In genomic region chr1:224707849-224708725, GRCh38 we compare ENCODE assay signal across 12 cellular contexts.
DNase-seq lines count a peak whose midpoint lies in the region; ATAC-seq and TF ChIP-seq lines count a peak whose summit lies in the region.
"Had no signal": no experiment of that assay in that cellular context is flagged by ENCODE, and none has a peak within 500 bp of the region (broad histone marks: within the 10 kb centered on the region; RNA-seq: fewer than 3 reads in every experiment).

No MANE protein-coding gene starts in this region.

- H3K9me3 ChIP-seq in KOPT-K1 (ENCODE audit: insufficient read depth, low read length, poor library complexity, severe bottlenecking), result no peaks in the 10 kb centered on the region
- H3K9me3 ChIP-seq: stomach had no signal

- H3K36me3 ChIP-seq in KOPT-K1 (ENCODE audit: insufficient read depth, low read length), result no peaks in the 10 kb centered on the region
- H3K36me3 ChIP-seq: stomach had no signal

- TF ChIP-seq CTCF in cardiac fibroblast (IDR thresholded peaks at IDR 0.05; ENCODE audit: low read depth, low read length), result no peak

- DNase-seq in ELR (ENCODE audit: low read depth) (peak; percentile 84), cardiac fibroblast (ENCODE audit: low read depth in 2 of 2) (peak; percentile 90 to 93), non-pigmented ciliary epithelial cell (ENCODE audit: low read depth) (peak; percentile 53), 8988T (no peak), SIG-M5 (lab: John Stamatoyannopoulos, UW) (no peak)
- no peak for DNase-seq in activated CD4-positive, CD25-positive, alpha-beta regulatory T cell (lab: John Stamatoyannopoulos, UW)
- DNase-seq: activated naive CD4-positive, alpha-beta T cell; stimulated activated CD4-positive, alpha-beta T cell treated with anti-CD3 and anti-CD28 coated beads, Interleukin-15, amount 100 ng/mL, for 24 hours; stomach had no signal

- H3K27ac ChIP-seq in KOPT-K1 (ENCODE audit: low read depth, low read length, poor library complexity, severe bottlenecking), result peak overlapping the region; percentile 23
- H3K27ac ChIP-seq: epithelial cell of prostate, stomach had no signal

- ATAC-seq in HG03139 (IDR thresholded peaks at IDR 0.05; ENCODE audit: unreplicated experiment), result no peak

- H3K4me3 ChIP-seq in cardiac fibroblast (replicated peaks in 1 of 2; ENCODE audit: low read depth in 2 of 2, low read length in 2 of 2), result no peak overlapping the region
- H3K4me3 ChIP-seq: stomach had no signal

Comparison
In these comparisons a context has a peak if more than half of its experiments do, and no peak if none do; other contexts are left out.
1. DNase-seq: peak in ELR (single experiment), cardiac fibroblast (2 of 2) and non-pigmented ciliary epithelial cell (single experiment); none in 8988T (single experiment), SIG-M5 (single experiment) and activated CD4-positive, CD25-positive, alpha-beta regulatory T cell (0 of 4).